In the genomic region with DNA sequence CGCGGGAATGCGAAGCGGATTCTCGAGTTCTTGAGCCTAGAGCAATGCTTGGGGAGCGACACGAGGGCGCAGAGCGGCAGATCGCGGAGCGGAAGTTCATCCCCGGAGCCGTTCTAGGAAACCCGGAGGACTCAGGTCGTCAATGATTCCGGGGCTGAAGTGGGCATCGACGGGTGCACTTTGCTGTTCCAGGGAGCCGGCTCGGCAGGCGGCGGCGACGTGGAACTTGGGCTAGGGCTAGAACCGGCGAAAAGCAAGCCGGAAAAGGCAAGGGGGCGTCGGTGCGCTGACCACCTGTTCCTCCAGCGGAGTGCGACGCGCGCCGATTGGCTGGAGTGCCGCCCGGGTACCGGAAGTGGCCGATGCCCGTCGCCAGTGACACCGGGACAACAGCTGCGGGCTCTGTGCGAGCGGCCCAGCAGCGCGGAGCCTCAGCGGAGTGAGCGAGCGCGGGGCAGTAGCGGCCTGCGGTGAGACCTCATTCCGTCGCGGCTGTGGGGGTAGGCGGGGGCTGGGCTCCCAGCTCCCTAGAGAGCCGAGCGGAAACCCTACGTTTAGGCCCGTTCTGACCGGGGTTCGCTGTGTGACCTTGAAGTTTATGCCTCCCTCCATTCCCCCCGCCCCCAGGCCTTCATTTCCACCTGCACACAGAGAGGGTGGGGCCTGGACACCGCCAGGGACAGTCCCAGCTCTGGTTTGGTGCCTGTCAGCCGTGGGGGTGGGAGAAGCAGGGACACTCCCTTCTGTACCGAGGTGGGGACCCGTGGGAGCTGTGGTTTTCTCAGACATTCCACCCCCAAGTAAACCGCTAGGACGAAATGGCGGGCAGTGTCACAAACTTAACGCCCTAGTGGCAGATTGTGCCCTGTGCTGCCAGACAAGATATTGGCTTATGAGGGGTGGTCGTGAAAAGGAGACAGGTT, we compare ENCODE assay signal across 8 cellular contexts. TPM values are rescaled to one million over a fixed set of nuclear protein-coding genes. Genes with fewer than 3 reads are reported as not detected.
DNase-seq lines count a peak whose midpoint lies in the region; ATAC-seq and TF ChIP-seq lines count a peak whose summit lies in the region.

Gene ZFP3, plus strand, starts transcription at position 362 of the 923 bp plus-strand sequence. CDS start 13,038 bp downstream, outside the sequence.

- H3K27me3 Mint-ChIP-seq in progenitor cell of endocrine pancreas = no peaks in the 10 kb centered on the region

- DNase-seq in C1 segment of cervical spinal cord (lab: John Stamatoyannopoulos, UW) (peak; percentile 29 to 94 (median 86)), HK-2 (ENCODE audit: unreplicated experiment) (peak; percentile 85), SHP77 (lab: John Stamatoyannopoulos, UW) (peak; percentile 89 to 90), head of caudate nucleus (peak; percentile 72 to 94 (median 88)), progenitor cell of endocrine pancreas (ENCODE audit: low spot score, unreplicated experiment) (no peak), transverse colon (peak; percentile 90)
- DNase-seq in activated naive CD4-positive, alpha-beta T cell treated with anti-CD3 and anti-CD28 coated beads, Interleukin-2, amount 50 U/mL, for 16 hours = peak; percentile 76

- in situ Hi-C loops in transverse colon (cut with MboI; ENCODE audit: low pct_ligation_motif_present in 1 of 4, low pct_unique_long_range_greater_than_20kb in 1 of 4, low sequenced_read_pairs in 3 of 4) = no loop called here

- peak; percentile 78 for TF ChIP-seq POLR2A in transverse colon (IDR thresholded peaks at IDR 0.05)

- intact Hi-C loops in head of caudate nucleus (cut with DNase I) (loop anchor here (5.0 to 10.0 kb wide), 3 partner anchors 34 to 141 kb away; partner anchors contain the start of genes ZNF232 and ZNF594), transverse colon (cut with DNase I; ENCODE audit: low total_unique reads) (no loop called here)

- H3K27ac ChIP-seq in transverse colon = peak within 1 kb of the TSS; percentile 85 to 89 (median 87)

- peaks cover 0 to 10% (median under 1%) of the 10 kb centered on the region in 4 donors for H3K36me3 ChIP-seq in transverse colon

- H3K4me3 Mint-ChIP-seq in progenitor cell of endocrine pancreas (ENCODE audit: low read depth) = peak within 1 kb of the TSS; percentile 65

- 3 to 14% methylated on average over 1 to 31 of the region's 75 CpGs for WGBS in transverse colon (ENCODE audit: low coverage in 1 of 2), 2 donors

- peaks cover 6% of the 10 kb centered on the region in 2 donors for H3K9me3 ChIP-seq in transverse colon

- peaks cover 7% of the 10 kb centered on the region for H3K9me3 Mint-ChIP-seq in progenitor cell of endocrine pancreas (ENCODE audit: low read depth)

- peaks cover 6% of the 10 kb centered on the region for H3K36me3 Mint-ChIP-seq in progenitor cell of endocrine pancreas (ENCODE audit: insufficient read depth)

- TF ChIP-seq EP300 in transverse colon (IDR thresholded peaks at IDR 0.05; ENCODE audit: low read depth) = no peak

- peak within 1 kb of the TSS; percentile 54 to 76 (median 70) for H3K4me3 ChIP-seq in transverse colon

- H3K4me1 ChIP-seq in transverse colon = peaks cover 5 to 20% (median 11%) of the 10 kb centered on the region in 4 donors

- H3K27ac Mint-ChIP-seq in progenitor cell of endocrine pancreas = peak within 1 kb of the TSS; percentile 20

- ATAC-seq in GM19351 (IDR thresholded peaks at IDR 0.05; ENCODE audit: unreplicated experiment) = peak; percentile 80

- no peaks in the 10 kb centered on the region for H3K27me3 ChIP-seq in transverse colon

- TF ChIP-seq CTCF in progenitor cell of endocrine pancreas (IDR thresholded peaks at IDR 0.05; ENCODE audit: unreplicated experiment) = no peak
- TF ChIP-seq CTCF in transverse colon (IDR thresholded peaks at IDR 0.05) = peak in 4 of 5 experiments; percentile 6 to 53 (median 28)

- peaks cover 8% of the 10 kb centered on the region for H3K4me1 Mint-ChIP-seq in progenitor cell of endocrine pancreas (ENCODE audit: low read depth)

RNA-seq across cellular contexts. Expression of gene ZFP3, which starts in this region (rescaled TPM):
- 0.98 and 1.3 TPM in 2 replicates for total RNA-seq in progenitor cell of endocrine pancreas
- 10 to 100 TPM in 1 of 4 donors, 1 to 10 TPM in 3; 6.0 to 11.6 (median 8.6) TPM for total RNA-seq in transverse colon
